ENCODE assay signal across 1 cellular context in the genomic region with DNA sequence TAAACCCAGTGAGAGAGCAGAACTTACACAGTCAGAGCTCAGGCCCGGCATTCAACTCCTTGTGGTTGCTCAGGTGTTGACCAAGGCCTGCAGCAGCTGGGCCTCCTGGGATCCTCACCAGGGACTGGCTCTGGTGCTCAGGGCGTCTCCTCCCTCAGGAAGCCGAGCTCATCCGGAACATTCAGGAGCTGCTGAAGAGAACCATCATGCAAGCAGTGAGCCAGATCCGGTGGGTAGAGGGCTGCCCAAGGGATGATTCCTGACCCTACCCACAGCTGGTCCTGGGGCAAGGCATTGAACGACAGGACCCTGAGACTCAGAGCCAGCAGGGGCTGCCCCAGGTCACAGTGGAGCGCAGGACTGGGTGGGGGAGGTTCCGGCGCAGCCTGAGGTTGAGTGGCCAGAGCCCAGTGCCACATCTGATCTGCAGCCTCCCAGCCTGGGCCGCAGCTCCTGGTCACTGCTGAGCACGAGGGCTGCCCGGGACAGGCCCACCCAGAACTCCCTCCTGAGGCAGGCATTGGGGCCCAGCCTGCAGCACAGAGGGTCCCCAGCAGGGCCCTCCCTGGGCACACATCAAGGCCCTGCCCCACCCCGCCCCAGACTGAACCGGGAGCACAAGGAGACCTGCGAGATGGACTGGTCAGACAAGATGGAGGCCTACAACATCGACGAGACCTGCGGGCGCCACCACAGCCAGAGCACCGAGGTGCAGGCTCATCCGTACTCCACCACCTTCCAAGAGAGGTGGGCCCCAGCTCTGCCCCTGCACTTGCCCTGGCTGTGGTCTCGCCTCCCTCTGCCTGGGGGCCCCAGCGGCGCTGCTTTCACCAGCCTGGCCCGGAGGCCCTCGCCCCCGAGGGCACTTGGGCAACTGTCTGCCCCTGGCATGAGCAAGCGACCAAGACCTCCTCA.
TF ChIP-seq lines count a peak whose summit lies in the region.

No MANE protein-coding gene starts in this region.

TF ChIP-seq in IMR-90, 13 proteins besides CTCF, POLR2A, EP300 and RAD21:
- TF ChIP-seq MAFK (IDR thresholded peaks at IDR 0.05; ENCODE audit: low read depth, low read length) (no peak), CEBPB (IDR thresholded peaks at IDR 0.05; ENCODE audit: low read depth, low read length) (no peak), NFE2L2 (IDR thresholded peaks at IDR 0.05; ENCODE audit: low read depth, low read length) (no peak)
